ENCODE assay signal across 1 cellular context in genomic region chr17:69723741-69724140, GRCh38.
TF ChIP-seq lines count a peak whose summit lies in the region.

No MANE protein-coding gene starts in this region.

TF ChIP-seq in GM23338, 12 proteins besides CTCF, POLR2A, EP300 and RAD21 (continued from another document):
- TF ChIP-seq, protein P1, sequence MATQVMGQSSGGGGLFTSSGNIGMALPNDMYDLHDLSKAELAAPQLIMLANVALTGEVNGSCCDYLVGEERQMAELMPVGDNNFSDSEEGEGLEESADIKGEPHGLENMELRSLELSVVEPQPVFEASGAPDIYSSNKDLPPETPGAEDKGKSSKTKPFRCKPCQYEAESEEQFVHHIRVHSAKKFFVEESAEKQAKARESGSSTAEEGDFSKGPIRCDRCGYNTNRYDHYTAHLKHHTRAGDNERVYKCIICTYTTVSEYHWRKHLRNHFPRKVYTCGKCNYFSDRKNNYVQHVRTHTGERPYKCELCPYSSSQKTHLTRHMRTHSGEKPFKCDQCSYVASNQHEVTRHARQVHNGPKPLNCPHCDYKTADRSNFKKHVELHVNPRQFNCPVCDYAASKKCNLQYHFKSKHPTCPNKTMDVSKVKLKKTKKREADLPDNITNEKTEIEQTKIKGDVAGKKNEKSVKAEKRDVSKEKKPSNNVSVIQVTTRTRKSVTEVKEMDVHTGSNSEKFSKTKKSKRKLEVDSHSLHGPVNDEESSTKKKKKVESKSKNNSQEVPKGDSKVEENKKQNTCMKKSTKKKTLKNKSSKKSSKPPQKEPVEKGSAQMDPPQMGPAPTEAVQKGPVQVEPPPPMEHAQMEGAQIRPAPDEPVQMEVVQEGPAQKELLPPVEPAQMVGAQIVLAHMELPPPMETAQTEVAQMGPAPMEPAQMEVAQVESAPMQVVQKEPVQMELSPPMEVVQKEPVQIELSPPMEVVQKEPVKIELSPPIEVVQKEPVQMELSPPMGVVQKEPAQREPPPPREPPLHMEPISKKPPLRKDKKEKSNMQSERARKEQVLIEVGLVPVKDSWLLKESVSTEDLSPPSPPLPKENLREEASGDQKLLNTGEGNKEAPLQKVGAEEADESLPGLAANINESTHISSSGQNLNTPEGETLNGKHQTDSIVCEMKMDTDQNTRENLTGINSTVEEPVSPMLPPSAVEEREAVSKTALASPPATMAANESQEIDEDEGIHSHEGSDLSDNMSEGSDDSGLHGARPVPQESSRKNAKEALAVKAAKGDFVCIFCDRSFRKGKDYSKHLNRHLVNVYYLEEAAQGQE (IDR thresholded peaks at IDR 0.05; ENCODE audit: unreplicated experiment), result no peak
- TF ChIP-seq CREB1 (CRISPR knock-in tag; IDR thresholded peaks at IDR 0.05; ENCODE audit: low read depth) (no peak), ETS1 (IDR thresholded peaks at IDR 0.05) (no peak), EZH2 (IDR thresholded peaks at IDR 0.05; ENCODE audit: low read depth, unreplicated experiment) (no peak), JUNB (IDR thresholded peaks at IDR 0.05; ENCODE audit: unreplicated experiment) (no peak), POLR2AphosphoS5 (IDR thresholded peaks at IDR 0.05; ENCODE audit: low read depth) (no peak)
